24 cellular contexts compared by ENCODE assay signal in genomic region chr20:19098092-19098491, GRCh38.
DNase-seq lines count a peak whose midpoint lies in the region; FAIRE-seq and TF ChIP-seq lines count a peak whose summit lies in the region.
"Had no signal": no experiment of that assay in that cellular context is flagged by ENCODE, and none has a peak within 500 bp of the region (broad histone marks: within the 10 kb centered on the region; RNA-seq: fewer than 3 reads in every experiment).

No MANE protein-coding gene starts in this region.

- DNase-seq in Peyer's patch (peak in 2 of 3 donors; percentile 57 to 61), hepatocyte (ENCODE audit: low spot score) (peak; percentile 25), small intestine (peak; percentile 52), chondrocyte (ENCODE audit: low spot score) (no peak), dedifferentiated amniotic fluid mesenchymal stem cell (ENCODE audit: extremely low spot score) (no peak), NCI-H510A (lab: John Stamatoyannopoulos, UW) (no peak), endodermal cell (no peak)
- DNase-seq: CD4-positive, CD25-positive, alpha-beta regulatory T cell; CD8-positive, alpha-beta memory T cell; DMS53; DMS79 treated with DMSO at 0.1 percent for 48 hours; GF-D8; HFFc6 had no signal

- H3K4me3 ChIP-seq in Peyer's patch (no peak overlapping the region), hepatocyte (no peak overlapping the region), small intestine (ENCODE audit: low read depth in 1 of 2, low read length in 2 of 2) (no peak overlapping the region), endodermal cell (ENCODE audit: low read length) (no peak overlapping the region)
- H3K4me3 ChIP-seq: BLaER1, GM23338, HAP-1 had no signal

- H3K36me3 ChIP-seq in Peyer's patch (no peaks in the 10 kb centered on the region), hepatocyte (replicated peaks; ENCODE audit: insufficient read depth, low read depth) (no peaks in the 10 kb centered on the region), small intestine (ENCODE audit: control insufficient read depth in 2 of 2, insufficient read depth in 2 of 2, low read length in 2 of 2) (no peaks in the 10 kb centered on the region), endodermal cell (ENCODE audit: control insufficient read depth, insufficient read depth, low read length) (no peaks in the 10 kb centered on the region)
- H3K36me3 ChIP-seq: BLaER1, HAP-1 had no signal

- no peak for TF ChIP-seq CTCF in Peyer's patch (IDR thresholded peaks at IDR 0.05)
- no peak for TF ChIP-seq CTCF in hepatocyte (IDR thresholded peaks at IDR 0.05; ENCODE audit: poor library complexity)
- no peak for TF ChIP-seq CTCF in nephron (IDR thresholded peaks at IDR 0.05; ENCODE audit: unreplicated experiment in 3 of 3)
- TF ChIP-seq CTCF in chondrocyte (IDR thresholded peaks at IDR 0.05), result no peak
- no peak for TF ChIP-seq CTCF in endodermal cell (conservative IDR thresholded peaks at IDR 0.05)

- WGBS in hepatocyte (ENCODE audit: low lambda C conversion rate, missing lambda C conversion rate), result 75% methylated on average over 5 of the region's 5 CpGs
- 58 to 73% (median 58%) methylated on average over 5 of the region's 5 CpGs for WGBS in small intestine, 3 donors
- WGBS in endodermal cell (ENCODE audit: insufficient coverage in 1 of 2, insufficient read length in 1 of 2), 2 experiments, result 92 to 96% methylated on average over 3 to 5 of the region's 5 CpGs

- H3K36me3 Mint-ChIP-seq in nephron (ENCODE audit: low read depth), result no peaks in the 10 kb centered on the region
- H3K36me3 Mint-ChIP-seq in chondrocyte (ENCODE audit: low read depth), result no peaks in the 10 kb centered on the region
- no peaks in the 10 kb centered on the region for H3K36me3 Mint-ChIP-seq in endodermal cell (ENCODE audit: low read depth)
- H3K36me3 Mint-ChIP-seq: CD4-positive, CD25-positive, alpha-beta regulatory T cell; CD8-positive, alpha-beta memory T cell had no signal

- H3K27me3 Mint-ChIP-seq in nephron (ENCODE audit: low read depth) (peaks cover 5% of the 10 kb centered on the region), chondrocyte (ENCODE audit: low read depth) (no peaks in the 10 kb centered on the region), endodermal cell (ENCODE audit: insufficient read depth) (no peaks in the 10 kb centered on the region)
- H3K27me3 Mint-ChIP-seq: B cell; CD4-positive, CD25-positive, alpha-beta regulatory T cell had no signal

- no peak overlapping the region for H3K4me2 ChIP-seq in hepatocyte
- H3K4me2 ChIP-seq: BLaER1, GM23338 had no signal

- H3K27me3 ChIP-seq in Peyer's patch (no peaks in the 10 kb centered on the region), hepatocyte (no peaks in the 10 kb centered on the region), small intestine (ENCODE audit: control insufficient read depth in 2 of 2, insufficient read depth in 2 of 2, low read length in 2 of 2) (no peaks in the 10 kb centered on the region), endodermal cell (ENCODE audit: control insufficient read depth, insufficient read depth, low read length, poor library complexity, severe bottlenecking) (no peaks in the 10 kb centered on the region)
- H3K27me3 ChIP-seq: BLaER1 had no signal

- H3K4me3 Mint-ChIP-seq in nephron, result no peak overlapping the region
- no peak overlapping the region for H3K4me3 Mint-ChIP-seq in chondrocyte (ENCODE audit: unreplicated experiment)
- H3K4me3 Mint-ChIP-seq in endodermal cell, result no peak overlapping the region
- H3K4me3 Mint-ChIP-seq: B cell; CD4-positive, CD25-positive, alpha-beta regulatory T cell; CD8-positive, alpha-beta memory T cell; GM23338; HFFc6 had no signal

- FAIRE-seq in small intestine (lab: Jason Lieb, UNC), result no peak
- FAIRE-seq: A204.1, GM12891, GM18507, H54 had no signal

- no peaks in the 10 kb centered on the region for H3K9me3 Mint-ChIP-seq in nephron
- no peaks in the 10 kb centered on the region for H3K9me3 Mint-ChIP-seq in chondrocyte (ENCODE audit: low read depth)
- no peaks in the 10 kb centered on the region for H3K9me3 Mint-ChIP-seq in endodermal cell
- H3K9me3 Mint-ChIP-seq: CD8-positive, alpha-beta memory T cell; GM23338 had no signal

- H3K9ac ChIP-seq in endodermal cell (ENCODE audit: extremely low read depth, low read length, poor library complexity, severe bottlenecking), result no peak overlapping the region
- H3K9ac ChIP-seq: BLaER1 had no signal

- H3K9me3 ChIP-seq in Peyer's patch (no peaks in the 10 kb centered on the region), hepatocyte (ENCODE audit: low read depth) (no peaks in the 10 kb centered on the region), small intestine (ENCODE audit: control insufficient read depth, low read depth) (no peaks in the 10 kb centered on the region), endodermal cell (ENCODE audit: control insufficient read depth, low read length) (no peaks in the 10 kb centered on the region)
- H3K9me3 ChIP-seq: BLaER1, HAP-1 had no signal

- no peak overlapping the region for H2AFZ ChIP-seq in hepatocyte

- H3K27ac Mint-ChIP-seq in nephron, result peak overlapping the region in 2 of 3 experiments; percentile 41 to 73
- H3K27ac Mint-ChIP-seq in chondrocyte (ENCODE audit: unreplicated experiment), result no peak overlapping the region
- H3K27ac Mint-ChIP-seq in endodermal cell, result no peak overlapping the region
- H3K27ac Mint-ChIP-seq: B cell; CD4-positive, CD25-positive, alpha-beta regulatory T cell; CD8-positive, alpha-beta memory T cell; GM23338; HFFc6 had no signal

- H3K27ac ChIP-seq in Peyer's patch (peak overlapping the region in 3 of 4 donors; percentile 71 to 89 (median 89)), hepatocyte (no peak overlapping the region), small intestine (ENCODE audit: low read depth in 1 of 2, low read length in 1 of 2) (peak overlapping the region; percentile 0 to 65), endodermal cell (ENCODE audit: low read depth, low read length) (no peak overlapping the region)
- H3K27ac ChIP-seq: 22Rv1, BLaER1, C4-2B had no signal

- H4K20me1 ChIP-seq in hepatocyte (ENCODE audit: insufficient read depth, poor library complexity, severe bottlenecking), result no peaks in the 10 kb centered on the region
- H4K20me1 ChIP-seq: BLaER1 had no signal

- peaks cover 10% of the 10 kb centered on the region for H3K4me1 Mint-ChIP-seq in nephron
- no peaks in the 10 kb centered on the region for H3K4me1 Mint-ChIP-seq in chondrocyte (ENCODE audit: low read depth)
- peaks cover 18% of the 10 kb centered on the region for H3K4me1 Mint-ChIP-seq in endodermal cell
- H3K4me1 Mint-ChIP-seq: B cell; CD4-positive, CD25-positive, alpha-beta regulatory T cell; CD8-positive, alpha-beta memory T cell had no signal

- TF ChIP-seq POLR2A in Peyer's patch (IDR thresholded peaks at IDR 0.05), result no peak

- H3K79me2 ChIP-seq in hepatocyte, result no peaks in the 10 kb centered on the region

- H3K4me1 ChIP-seq in Peyer's patch, result peaks cover 0 to 35% (median 8%) of the 10 kb centered on the region in 4 donors
- H3K4me1 ChIP-seq in hepatocyte (ENCODE audit: insufficient read depth), result peaks cover 9% of the 10 kb centered on the region
- H3K4me1 ChIP-seq in small intestine (ENCODE audit: control insufficient read depth in 2 of 2, insufficient read depth in 1 of 2, low read depth in 1 of 2, low read length in 1 of 2), result peaks cover 0 to 6% of the 10 kb centered on the region in 2 donors
- H3K4me1 ChIP-seq in endodermal cell (ENCODE audit: control insufficient read depth, insufficient read depth, low read length), result peaks cover 5% of the 10 kb centered on the region
- H3K4me1 ChIP-seq: BLaER1, HAP-1 had no signal

- no peaks in the 10 kb centered on the region for H3K9me2 ChIP-seq in hepatocyte (replicated peaks; ENCODE audit: insufficient read depth)

Comparison
In these comparisons a context has a peak if more than half of its experiments do, and no peak if none do; other contexts are left out.
1. DNase-seq: peak in Peyer's patch (2 of 3), hepatocyte (single experiment) and small intestine (single experiment); none in chondrocyte (single experiment), dedifferentiated amniotic fluid mesenchymal stem cell (single experiment), NCI-H510A (single experiment) and endodermal cell (single experiment).
2. H3K27ac ChIP-seq: peak in Peyer's patch (3 of 4) and small intestine (2 of 2); none in hepatocyte (single experiment) and endodermal cell (single experiment).
3. H3K27ac Mint-ChIP-seq: peak in nephron (2 of 3); none in chondrocyte (single experiment) and endodermal cell (single experiment).